Comparison of ENCODE assay signal across 24 cellular contexts in genomic region chr22:44642096-44642644, GRCh38.
"Had no signal": no experiment of that assay in that cellular context is flagged by ENCODE, and none has a peak within 500 bp of the region (broad histone marks: within the 10 kb centered on the region; RNA-seq: fewer than 3 reads in every experiment).

No MANE protein-coding gene starts in this region.

- H3K9me3 Mint-ChIP-seq: naive thymus-derived CD8-positive, alpha-beta T cell; neural progenitor cell; stimulated activated naive CD8-positive, alpha-beta T cell treated with anti-CD3 and anti-CD28 coated beads, Interleukin-15, Interleukin-2, amounts not matched to agents 100 ng/mL and 50 ng/mL, for 24 hours had no signal

- H2AFZ ChIP-seq: hepatocyte, neural progenitor cell had no signal

- H3K27ac Mint-ChIP-seq: neural progenitor cell; stimulated activated memory B cell treated with anti-CD40 and anti-IgM and Interleukin-4, amounts not matched to agents 10 μg/mL and 1 μg/mL and 100 μg/mL, for 72 hours; stimulated activated naive CD8-positive, alpha-beta T cell treated with anti-CD3 and anti-CD28 coated beads, Interleukin-15, Interleukin-2, amounts not matched to agents 100 ng/mL and 50 ng/mL, for 24 hours had no signal

- H3K4me1 Mint-ChIP-seq: naive thymus-derived CD8-positive, alpha-beta T cell; stimulated activated memory B cell treated with anti-CD40 and anti-IgM and Interleukin-4, amounts not matched to agents 10 μg/mL and 1 μg/mL and 100 μg/mL, for 72 hours had no signal

- H3K36me3 Mint-ChIP-seq: neural progenitor cell; stimulated activated memory B cell treated with anti-CD40 and anti-IgM and Interleukin-4, amounts not matched to agents 10 μg/mL and 1 μg/mL and 100 μg/mL, for 72 hours had no signal

- H3K4me1 ChIP-seq: colonic mucosa, neural progenitor cell, pancreas had no signal

- H3K36me3 ChIP-seq: colonic mucosa, esophagus squamous epithelium, neural progenitor cell, pancreas, prostate gland, spleen, thoracic aorta, transverse colon had no signal

- H3K4me3 Mint-ChIP-seq: naive thymus-derived CD8-positive, alpha-beta T cell; neural progenitor cell; stimulated activated memory B cell treated with anti-CD40 and anti-IgM and Interleukin-4, amounts not matched to agents 10 μg/mL and 1 μg/mL and 100 μg/mL, for 72 hours; stimulated activated naive CD8-positive, alpha-beta T cell treated with anti-CD3 and anti-CD28 coated beads, Interleukin-15, Interleukin-2, amounts not matched to agents 100 ng/mL and 50 ng/mL, for 24 hours had no signal

- H3K27me3 Mint-ChIP-seq: naive thymus-derived CD8-positive, alpha-beta T cell; stimulated activated naive CD8-positive, alpha-beta T cell treated with anti-CD3 and anti-CD28 coated beads, Interleukin-15, Interleukin-2, amounts not matched to agents 100 ng/mL and 50 ng/mL, for 24 hours had no signal

- H3K27ac ChIP-seq: colonic mucosa, esophagus squamous epithelium, hepatocyte, neural progenitor cell, pancreas, prostate gland, spleen, thoracic aorta, transverse colon had no signal

- H3K9me3 ChIP-seq: colonic mucosa, esophagus squamous epithelium, mucosa of descending colon, pancreas, prostate gland, spleen, thoracic aorta, transverse colon had no signal

- H3K27me3 ChIP-seq: colonic mucosa, hepatocyte, neural progenitor cell, transverse colon had no signal

- ATAC-seq: left colon; left ventricle myocardium superior; mucosa of descending colon; naive thymus-derived CD8-positive, alpha-beta T cell; pancreas; sciatic nerve; stimulated activated memory B cell treated with anti-CD40 and anti-IgM and Interleukin-4, amounts not matched to agents 10 μg/mL and 1 μg/mL and 100 μg/mL, for 72 hours had no signal

- H3K4me2 ChIP-seq: hepatocyte, neural progenitor cell had no signal

- DNase-seq: cerebellar nuclear complex; colonic mucosa; dermis blood vessel endothelial cell; esophagus squamous epithelium; foreskin fibroblast; left colon; left ventricle myocardium superior; mesendoderm; mucosa of descending colon; naive thymus-derived CD8-positive, alpha-beta T cell; nucleus accumbens; pancreas; stimulated activated CD4-positive, alpha-beta T cell treated with anti-CD3 and anti-CD28 coated beads, Interleukin-15, amount 100 ng/mL, for 24 hours; stimulated activated CD4-positive, alpha-beta T cell treated with anti-CD3 and anti-CD28 coated beads, Interleukin-1b, Interleukin-23, amount 100 ng/mL, for 48 hours; stimulated activated CD4-positive, alpha-beta T cell treated with anti-CD3 and anti-CD28 coated beads, Interleukin-4, amount 100 ng/mL, for 24 hours; transverse colon had no signal

- H3K4me3 ChIP-seq: colonic mucosa, esophagus squamous epithelium, hepatocyte, mucosa of descending colon, neural progenitor cell, pancreas, prostate gland, spleen, thoracic aorta, transverse colon had no signal

- H3K79me2 ChIP-seq: hepatocyte had no signal
